Comparison of ENCODE assay signal across 9 cellular contexts in the genomic region with DNA sequence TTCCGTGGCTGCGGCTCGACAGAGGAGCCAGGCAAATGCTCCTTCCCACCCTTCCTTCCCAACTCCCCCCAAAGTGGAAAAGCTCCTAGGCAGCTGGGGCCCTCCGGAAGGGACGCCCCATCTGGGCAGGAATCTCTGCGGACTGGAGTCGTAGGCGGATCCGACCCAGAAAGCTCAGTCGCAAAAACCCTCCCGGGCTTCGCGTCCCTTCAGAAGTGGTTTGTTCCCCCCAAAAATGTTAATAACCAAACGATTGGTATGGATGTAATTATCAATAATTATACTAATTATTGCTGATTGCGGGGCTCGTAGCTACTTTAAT. TPM values are rescaled to one million over a fixed set of nuclear protein-coding genes. Genes with fewer than 3 reads are reported as not detected.
A peak's percentile ranks its signal among the peaks of the same experiment; 100 is the strongest.
DNase-seq lines count a peak whose midpoint lies in the region; ATAC-seq and TF ChIP-seq lines count a peak whose summit lies in the region.
"Had no signal": no experiment of that assay in that cellular context is flagged by ENCODE, and none has a peak within 500 bp of the region (broad histone marks: within the 10 kb centered on the region; RNA-seq: fewer than 3 reads in every experiment).

No MANE protein-coding gene starts in this region.

- no peaks in the 10 kb centered on the region for H3K9me2 ChIP-seq in SK-N-SH

- H4K20me1 ChIP-seq in SK-N-SH (ENCODE audit: insufficient read depth): no peaks in the 10 kb centered on the region

- H3K9me3 ChIP-seq in iPS-20b (ENCODE audit: insufficient read depth, low read depth, low read length) (no peaks in the 10 kb centered on the region; the same call in 1 of the 2 replicates), suprapubic skin (no peaks in the 10 kb centered on the region), SK-N-SH (no peaks in the 10 kb centered on the region)

- no peak overlapping the region for H2AFZ ChIP-seq in SK-N-SH (ENCODE audit: low read depth)

- TF ChIP-seq CTCF in suprapubic skin (IDR thresholded peaks at IDR 0.05) (no peak), SK-N-SH (IDR thresholded peaks at IDR 0.05) (no peak)

- peak overlapping the region; percentile 79 for H3K4me3 Mint-ChIP-seq in activated T-helper 17 cell treated with anti-CD3 and anti-CD28 coated beads, Interleukin-2, amount 50 U/mL, for 72 hours

- DNase-seq in activated CD4-positive, alpha-beta T cell treated with anti-CD3 and anti-CD28 coated beads for 48 hours: peak; percentile 15
- no peak for DNase-seq in activated CD4-positive, alpha-beta T cell treated with anti-CD3 and anti-CD28 coated beads, Interleukin-2, amount 50 U/mL, for 4 hours
- peak in 1 of 2 donors; percentile 60 for DNase-seq in suprapubic skin (ENCODE audit: low spot score in 2 of 2)
- no peak for DNase-seq in SK-N-SH
- DNase-seq in stimulated activated CD4-positive, alpha-beta T cell treated with anti-CD3 and anti-CD28 coated beads, Interleukin-1b, Interleukin-23, amount 100 ng/mL, for 48 hours: no peak

- TF ChIP-seq EP300 in suprapubic skin (IDR thresholded peaks at IDR 0.05) (no peak), SK-N-SH (IDR thresholded peaks at IDR 0.05; ENCODE audit: borderline replicate concordance in 1 of 2, low read depth in 1 of 2, low read length in 1 of 2) (no peak)

- no peak for TF ChIP-seq RAD21 in SK-N-SH (IDR thresholded peaks at IDR 0.05; ENCODE audit: low read length)

- 2% methylated on average over 16 of the region's 16 CpGs for WGBS in suprapubic skin
- WGBS in SK-N-SH (ENCODE audit: low lambda C conversion rate): 50% methylated on average over 16 of the region's 16 CpGs

- H3K9me3 Mint-ChIP-seq in activated T-helper 17 cell treated with anti-CD3 and anti-CD28 coated beads, Interleukin-2, amount 50 U/mL, for 72 hours: no peaks in the 10 kb centered on the region

- H3K4me1 ChIP-seq in iPS-20b (ENCODE audit: insufficient read depth, low read length): peaks cover 20% of the 10 kb centered on the region
- peaks cover 56% of the 10 kb centered on the region for H3K4me1 ChIP-seq in suprapubic skin
- peaks cover 0 to 17% of the 10 kb centered on the region in 2 experiments; a peak in 2 of 4 replicates for H3K4me1 ChIP-seq in SK-N-SH (ENCODE audit: control insufficient read depth in 1 of 2, insufficient read depth in 2 of 2, low read depth in 1 of 2, low read length in 1 of 2)

- no peak for TF ChIP-seq POLR2A in suprapubic skin (IDR thresholded peaks at IDR 0.05)

- H3K9ac ChIP-seq in iPS-20b (ENCODE audit: low read depth, low read length) (no peak overlapping the region), SK-N-SH (no peak overlapping the region)

- H3K27me3 Mint-ChIP-seq in activated T-helper 17 cell treated with anti-CD3 and anti-CD28 coated beads, Interleukin-2, amount 50 U/mL, for 72 hours: peaks cover 35% of the 10 kb centered on the region

- H3K36me3 Mint-ChIP-seq in activated T-helper 17 cell treated with anti-CD3 and anti-CD28 coated beads, Interleukin-2, amount 50 U/mL, for 72 hours (ENCODE audit: low read depth): peaks cover 11% of the 10 kb centered on the region

- no peaks in the 10 kb centered on the region for H3K79me2 ChIP-seq in SK-N-SH (ENCODE audit: insufficient read depth)

- CTCF ChIA-PET in SK-N-SH (lab: Yijun Ruan, JAX): interaction anchor here (0.7 to 9.4 kb wide), 30 partner anchors 9 to 891 kb away, joined by 3 to 123 read pairs (median 4); a partner anchor contains a TSS

- peaks cover 28% of the 10 kb centered on the region for H3K4me1 Mint-ChIP-seq in activated T-helper 17 cell treated with anti-CD3 and anti-CD28 coated beads, Interleukin-2, amount 50 U/mL, for 72 hours

- POLR2A ChIA-PET in SK-N-SH (lab: Yijun Ruan, JAX): no interaction called here

- H3K27ac Mint-ChIP-seq in activated T-helper 17 cell treated with anti-CD3 and anti-CD28 coated beads, Interleukin-2, amount 50 U/mL, for 72 hours: no peak overlapping the region

- H3K27me3 ChIP-seq in iPS-20b (ENCODE audit: insufficient read depth, low read length): peaks cover 92% of the 10 kb centered on the region
- peaks cover 50% of the 10 kb centered on the region for H3K27me3 ChIP-seq in suprapubic skin
- H3K27me3 ChIP-seq in SK-N-SH (ENCODE audit: insufficient read depth): no peaks in the 10 kb centered on the region

- ATAC-seq in activated T-helper 17 cell treated with anti-CD3 and anti-CD28 coated beads, Interleukin-2, amount 50 U/mL, for 72 hours (replicated peaks): no peak
- ATAC-seq in GM21367 (IDR thresholded peaks at IDR 0.05; ENCODE audit: unreplicated experiment): no peak

- H3K36me3 ChIP-seq in iPS-20b (ENCODE audit: insufficient read depth, low read depth, low read length) (no peaks in the 10 kb centered on the region), suprapubic skin (no peaks in the 10 kb centered on the region), SK-N-SH (replicated peaks in 1 of 2; ENCODE audit: control insufficient read depth in 1 of 2, insufficient read depth in 2 of 2, low read length in 1 of 2) (no peaks in the 10 kb centered on the region)

- peaks cover 8% of the 10 kb centered on the region for H3F3A ChIP-seq in SK-N-SH (replicated peaks; ENCODE audit: insufficient read depth)

- no peak overlapping the region for H3K27ac ChIP-seq in iPS-20b (ENCODE audit: low read length)
- no peak overlapping the region for H3K27ac ChIP-seq in suprapubic skin
- no peak overlapping the region for H3K27ac ChIP-seq in SK-N-SH (ENCODE audit: low read depth in 2 of 2, low read length in 1 of 2)

- H3K4me2 ChIP-seq in SK-N-SH: no peak overlapping the region

- peak overlapping the region; percentile 55 for H3K4me3 ChIP-seq in iPS-20b (ENCODE audit: low read length)
- peak overlapping the region; percentile 51 for H3K4me3 ChIP-seq in suprapubic skin
- no peak overlapping the region for H3K4me3 ChIP-seq in SK-N-SH (ENCODE audit: low read depth in 2 of 2, low read length in 1 of 2)

TF ChIP-seq in SK-N-SH, 30 proteins besides CTCF, POLR2A, EP300 and RAD21:
- no peak for TF ChIP-seq RXRA (IDR thresholded peaks at IDR 0.05; ENCODE audit: borderline replicate concordance, low read depth)
- TF ChIP-seq, protein P1, sequence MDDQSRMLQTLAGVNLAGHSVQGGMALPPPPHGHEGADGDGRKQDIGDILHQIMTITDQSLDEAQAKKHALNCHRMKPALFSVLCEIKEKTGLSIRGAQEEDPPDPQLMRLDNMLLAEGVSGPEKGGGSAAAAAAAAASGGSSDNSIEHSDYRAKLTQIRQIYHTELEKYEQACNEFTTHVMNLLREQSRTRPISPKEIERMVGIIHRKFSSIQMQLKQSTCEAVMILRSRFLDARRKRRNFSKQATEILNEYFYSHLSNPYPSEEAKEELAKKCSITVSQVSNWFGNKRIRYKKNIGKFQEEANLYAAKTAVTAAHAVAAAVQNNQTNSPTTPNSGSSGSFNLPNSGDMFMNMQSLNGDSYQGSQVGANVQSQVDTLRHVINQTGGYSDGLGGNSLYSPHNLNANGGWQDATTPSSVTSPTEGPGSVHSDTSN (IDR thresholded peaks at IDR 0.05): no peak
- TF ChIP-seq CHD2 (IDR thresholded peaks at IDR 0.05; ENCODE audit: low read length, partially characterized antibody): no peak

RNA-seq across cellular contexts. Expression of a gene that starts 3.8 kb away (rescaled TPM):
- total RNA-seq in activated T-helper 17 cell treated with anti-CD3 and anti-CD28 coated beads, Interleukin-2, amount 50 U/mL, for 72 hours: not detected
- total RNA-seq in suprapubic skin: not detected
- not detected in 2 replicates for polyA plus RNA-seq in SK-N-SH (2012; rRNA removed)
- not detected in 2 replicates for polyA plus RNA-seq in SK-N-SH (2012; cell fraction: cytosol; rRNA removed)
- polyA plus RNA-seq in SK-N-SH (2012; cell fraction: nucleus; rRNA removed): not detected in 2 replicates
- total RNA-seq: lung had no signal
- polyA plus RNA-seq: lung had no signal

RNA-seq across cellular contexts. Expression of a gene that starts 10.8 kb away (rescaled TPM):
- total RNA-seq in activated T-helper 17 cell treated with anti-CD3 and anti-CD28 coated beads, Interleukin-2, amount 50 U/mL, for 72 hours: under 1 TPM; 0.08 to 0.13 TPM
- 1 to 10 TPM; 1.1 to 2.3 (median 1.5) TPM for total RNA-seq in suprapubic skin
- polyA plus RNA-seq in SK-N-SH (2012; rRNA removed): 0.18 and 0.26 TPM in 2 replicates
- polyA plus RNA-seq in SK-N-SH (2012; cell fraction: cytosol; rRNA removed): 0.09 TPM in 2 replicates
- 1.3 and 2.3 TPM in 2 replicates for polyA plus RNA-seq in SK-N-SH (2012; cell fraction: nucleus; rRNA removed)

Comparison
In these comparisons a context has a peak if more than half of its experiments do, and no peak if none do; other contexts are left out.
1. H3K4me3 ChIP-seq: peak in iPS-20b (single experiment) and suprapubic skin (single experiment); none in SK-N-SH (0 of 2).